ENCODE assay signal across 1 cellular context in genomic region chr1:111742938-111743549, GRCh38.
A peak's percentile ranks its signal among the peaks of the same experiment; 100 is the strongest.
TF ChIP-seq lines count a peak whose summit lies in the region.

No MANE protein-coding gene starts in this region.

TF ChIP-seq in K562, 482 proteins besides CTCF, POLR2A, EP300 and RAD21:
- TF ChIP-seq RFX1 (IDR thresholded peaks at IDR 0.05) (peak; percentile 66), HBP1 (CRISPR knock-in tag; IDR thresholded peaks at IDR 0.05) (no peak)
